ENCODE assay signal across 8 cellular contexts in genomic region chr2:217650716-217651360, GRCh38.
A peak's percentile ranks its signal among the peaks of the same experiment; 100 is the strongest.
DNase-seq lines count a peak whose midpoint lies in the region; TF ChIP-seq lines count a peak whose summit lies in the region.

No MANE protein-coding gene starts in this region.

- DNase-seq in NCI-H446 (lab: John Stamatoyannopoulos, UW) (peak; percentile 46 to 68), NCI-H446 treated with DMSO at 0.1 percent for 48 hours (lab: John Stamatoyannopoulos, UW) (no peak), H4 (ENCODE audit: low spot score) (peak; percentile 73), NCI-H2029 (lab: John Stamatoyannopoulos, UW) (peak; percentile 26), cardiac muscle cell (ENCODE audit: low read depth in 1 of 2, low spot score in 1 of 2) (peak; percentile 73 to 75), retina (peak; percentile 58)
- peak; percentile 18 for DNase-seq in activated CD4-positive, alpha-beta memory T cell treated with anti-CD3 and anti-CD28 coated beads, Interleukin-2, amount 10 ng/mL, durations not matched to agents 7 days and 5 days
- DNase-seq in activated T-cell treated with anti-CD3 and anti-CD28 coated beads, Interleukin-2, amount 50 U/mL, for 1 hour = no peak

- H3K9me3 ChIP-seq in cardiac muscle cell (ENCODE audit: low read depth) = no peaks in the 10 kb centered on the region

- POLR2A ChIA-PET in activated CD4-positive, alpha-beta memory T cell treated with anti-CD3 and anti-CD28 coated beads, Interleukin-2, amount 10 ng/mL, durations not matched to agents 7 days and 5 days (lab: Charles Lee) = no interaction called here

- H3K27me3 Mint-ChIP-seq in activated CD4-positive, alpha-beta memory T cell treated with anti-CD3 and anti-CD28 coated beads, Interleukin-2, amount 10 ng/mL, durations not matched to agents 7 days and 5 days = no peaks in the 10 kb centered on the region

- H3K4me3 Mint-ChIP-seq in activated CD4-positive, alpha-beta memory T cell treated with anti-CD3 and anti-CD28 coated beads, Interleukin-2, amount 10 ng/mL, durations not matched to agents 7 days and 5 days = no peak overlapping the region

- H3K36me3 ChIP-seq in cardiac muscle cell = no peaks in the 10 kb centered on the region

- CTCF ChIA-PET in activated CD4-positive, alpha-beta memory T cell treated with anti-CD3 and anti-CD28 coated beads, Interleukin-2, amount 10 ng/mL, durations not matched to agents 7 days and 5 days (lab: Charles Lee) = interaction anchor here (0.6 to 2.4 kb wide), 11 partner anchors 8 to 631 kb away, joined by 3 to 18 read pairs (median 4); no protein-coding TSS in a partner anchor

- H3K4me1 ChIP-seq in cardiac muscle cell (ENCODE audit: low read depth) = no peaks in the 10 kb centered on the region

- H3K4me1 Mint-ChIP-seq in activated CD4-positive, alpha-beta memory T cell treated with anti-CD3 and anti-CD28 coated beads, Interleukin-2, amount 10 ng/mL, durations not matched to agents 7 days and 5 days = no peaks in the 10 kb centered on the region

- H3K4me3 ChIP-seq in cardiac muscle cell = no peak overlapping the region

- peak; percentile 95 for TF ChIP-seq CTCF in cardiac muscle cell (IDR thresholded peaks at IDR 0.05; ENCODE audit: low read depth, low read length)

- H3K36me3 Mint-ChIP-seq in activated CD4-positive, alpha-beta memory T cell treated with anti-CD3 and anti-CD28 coated beads, Interleukin-2, amount 10 ng/mL, durations not matched to agents 7 days and 5 days (ENCODE audit: low read depth) = no peaks in the 10 kb centered on the region

- no peak overlapping the region for H3K27ac Mint-ChIP-seq in activated CD4-positive, alpha-beta memory T cell treated with anti-CD3 and anti-CD28 coated beads, Interleukin-2, amount 10 ng/mL, durations not matched to agents 7 days and 5 days

- no peak overlapping the region for H3K27ac ChIP-seq in cardiac muscle cell

- H3K9me3 Mint-ChIP-seq in activated CD4-positive, alpha-beta memory T cell treated with anti-CD3 and anti-CD28 coated beads, Interleukin-2, amount 10 ng/mL, durations not matched to agents 7 days and 5 days = no peaks in the 10 kb centered on the region

- no peaks in the 10 kb centered on the region for H3K27me3 ChIP-seq in cardiac muscle cell

Comparison
In these comparisons a context has a peak if more than half of its experiments do, and no peak if none do; other contexts are left out.
1. DNase-seq: peak in NCI-H446 (2 of 2), H4 (single experiment), NCI-H2029 (single experiment), activated CD4-positive, alpha-beta memory T cell treated with anti-CD3 and anti-CD28 coated beads, Interleukin-2, amount 10 ng/mL, durations not matched to agents 7 days and 5 days (single experiment), cardiac muscle cell (2 of 2) and retina (single experiment); none in NCI-H446 treated with DMSO at 0.1 percent for 48 hours (single experiment) and activated T-cell treated with anti-CD3 and anti-CD28 coated beads, Interleukin-2, amount 50 U/mL, for 1 hour (single experiment).